ENCODE assay signal across 8 cellular contexts in genomic region chr16:53703590-53704444, GRCh38. TPM values are rescaled to one million over a fixed set of nuclear protein-coding genes. Genes with fewer than 3 reads are reported as not detected.
DNase-seq lines count a peak whose midpoint lies in the region; ATAC-seq, FAIRE-seq and TF ChIP-seq lines count a peak whose summit lies in the region.

Gene FTO (plus strand): TSS chr16:53704156.
Gene RPGRIP1L (minus strand): TSS chr16:53703859. CDS start chr16:53700723, 3,136 bp downstream.

- peak within 1 kb of the TSS; percentile 59 to 74 for H3K4me3 ChIP-seq in prostate gland

- under 1% methylated on average over 46 of the region's 57 CpGs for whole genome bisulfite sequencing in prostate gland

- no peaks in the 10 kb centered on the region for H3K36me3 ChIP-seq in prostate gland

- peak; percentile 78 for DNase-seq in GM12892 (ENCODE audit: insufficient read length)
- peak; percentile 96 for DNase-seq in NCI-H146 (lab: John Stamatoyannopoulos, UW)
- peak; percentile 89 to 98 (median 96) for DNase-seq in T-helper 1 cell
- DNase-seq in amygdala (lab: John Stamatoyannopoulos, UW), result peak; percentile 82 to 100 (median 99)
- DNase-seq in left ventricle myocardium superior, result peak; percentile 97
- peak; percentile 100 for DNase-seq in prostate gland (ENCODE audit: low spot score)
- peak; percentile 96 for DNase-seq in urothelium cell line (ENCODE audit: low spot score)

- TF ChIP-seq CTCF in prostate gland (IDR thresholded peaks at IDR 0.05), result peak; percentile 18 to 55 (median 30)

- no peak for TF ChIP-seq POLR2A in GM12892 (IDR thresholded peaks at IDR 0.05; ENCODE audit: low read depth, low read length)
- peak; percentile 9 for TF ChIP-seq POLR2A in prostate gland (IDR thresholded peaks at IDR 0.05)

- no peaks in the 10 kb centered on the region for H3K27me3 ChIP-seq in prostate gland (replicated peaks; ENCODE audit: insufficient read depth)

- peak within 1 kb of the TSS; percentile 66 to 73 for H3K27ac ChIP-seq in prostate gland

- intact Hi-C loops in left ventricle myocardium superior (cut with micrococcal nuclease) (no loop called here), prostate gland (cut with DNase I) (no loop called here)

- ATAC-seq in HG02852 (IDR thresholded peaks at IDR 0.05; ENCODE audit: unreplicated experiment) (peak; percentile 98), left ventricle myocardium superior (peak; percentile 99)

- H3K9me3 ChIP-seq in prostate gland, result no peaks in the 10 kb centered on the region

- FAIRE-seq in GM12892 (lab: Jason Lieb, UNC) (peak; percentile 99), urothelium cell line (lab: Jason Lieb, UNC) (peak; percentile 74)

- peaks cover 3% of the 10 kb centered on the region for H3K4me1 ChIP-seq in prostate gland (replicated peaks)

RNA-seq across cellular contexts. Expression of gene FTO, which starts in this region (rescaled TPM):
- polyA plus RNA-seq in GM12892 (2012; ENCODE audit: missing spikeins), result 40.4 TPM
- 71.8 TPM for total RNA-seq in left ventricle myocardium superior
- total RNA-seq in prostate gland, result 10 to 100 TPM; 72.7 to 73.6 TPM

RNA-seq across cellular contexts. Expression of gene RPGRIP1L, which starts in this region (rescaled TPM):
- polyA plus RNA-seq in GM12892 (2012; ENCODE audit: missing spikeins), result 5.7 TPM
- total RNA-seq in left ventricle myocardium superior, result 1.7 TPM
- 10 to 100 TPM in 1 of 2 donors, 1 to 10 TPM in 1; 6.1 to 12.1 TPM for total RNA-seq in prostate gland

Comparison
In these comparisons a context has a peak if more than half of its experiments do, and no peak if none do; other contexts are left out.
1. Peak in every context shown above with its lines: DNase-seq, ATAC-seq, H3K4me3 ChIP-seq and H3K27ac ChIP-seq.